Comparison of ENCODE assay signal across 30 cellular contexts in genomic region chr1:8851060-8851459, GRCh38. TPM values are rescaled to one million over a fixed set of nuclear protein-coding genes. Genes with fewer than 3 reads are reported as not detected.
DNase-seq lines count a peak whose midpoint lies in the region; ATAC-seq, FAIRE-seq and TF ChIP-seq lines count a peak whose summit lies in the region.
"Had no signal": no experiment of that assay in that cellular context is flagged by ENCODE, and none has a peak within 500 bp of the region (broad histone marks: within the 10 kb centered on the region; RNA-seq: fewer than 3 reads in every experiment).

No MANE protein-coding gene starts in this region.

- TF ChIP-seq POLR2A in K562 (conservative IDR thresholded peaks at IDR 0.05), result no peak
- no peak for TF ChIP-seq POLR2A in tibial nerve (IDR thresholded peaks at IDR 0.05)

- no peak overlapping the region for H3K9ac ChIP-seq in K562 (ENCODE audit: insufficient read depth in 1 of 2, low read depth in 2 of 2, low read length in 2 of 2)
- H3K9ac ChIP-seq: BLaER1; BLaER1 treated with 17β-estradiol and CSF1 and Interleukin-3, amounts not matched to agents 10 nM and 100 nM had no signal

- ATAC-seq in K562, result no peak
- ATAC-seq: A549; CD8-positive, alpha-beta T cell had no signal

- H3K27me3 ChIP-seq in K562 (ENCODE audit: control insufficient read depth in 2 of 2, insufficient read depth in 2 of 2, low read length in 2 of 2) (no peaks in the 10 kb centered on the region), tibial nerve (no peaks in the 10 kb centered on the region)
- H3K27me3 ChIP-seq: BE2C, BLaER1 had no signal

- no peaks in the 10 kb centered on the region for H4K20me1 ChIP-seq in K562 (replicated peaks; ENCODE audit: control insufficient read depth, insufficient read depth, low read length)

- intact Hi-C loops in K562 (cut with micrococcal nuclease), result loop anchor here (10.0 kb wide), 1 partner anchor 54 kb away; no protein-coding TSS in a partner anchor

- H3K4me2 ChIP-seq in K562 (ENCODE audit: insufficient read depth, low read length), result no peak overlapping the region
- H3K4me2 ChIP-seq: A549; BLaER1; BLaER1 treated with 17β-estradiol and CSF1 and Interleukin-3, amounts not matched to agents 10 nM and 100 nM had no signal

- 33% methylated on average over 4 of the region's 5 CpGs for WGBS in K562 (ENCODE audit: insufficient coverage, low coverage, missing lambda C conversion rate)
- WGBS in tibial nerve, 2 donors, result 95 to 97% methylated on average over 5 of the region's 5 CpGs

- no peaks in the 10 kb centered on the region for H3K79me2 ChIP-seq in K562 (ENCODE audit: control insufficient read depth, insufficient read depth, low read length)

- FAIRE-seq in K562 (lab: Jason Lieb, UNC) (no peak), D721Med (lab: Jason Lieb, UNC) (no peak)
- FAIRE-seq: A204.1, A549 had no signal

- POLR2A ChIA-PET in HEK293 (lab: Yijun Ruan, JAX), result interaction anchor here (0.7 to 1.0 kb wide), 4 partner anchors 33 to 419 kb away, joined by 3 to 7 read pairs (median 6); partner anchors contain the start of gene RERE
- POLR2A ChIA-PET in K562 (lab: Yijun Ruan, JAX), result interaction anchor here (0.6 to 3.8 kb wide), 2 partner anchors 15 to 433 kb away, joined by 4 to 20 read pairs; no protein-coding TSS in a partner anchor

- H3K27ac ChIP-seq in HEK293 (ENCODE audit: extremely low read depth, low read depth, low read length), result no peak overlapping the region
- H3K27ac ChIP-seq in K562 (ENCODE audit: extremely low read depth, low read depth, low read length), result no peak overlapping the region
- H3K27ac ChIP-seq in tibial nerve, result no peak overlapping the region
- H3K27ac ChIP-seq: 22Rv1; A549; BLaER1; BLaER1 treated with 17β-estradiol and CSF1 and Interleukin-3, amounts not matched to agents 10 nM and 100 nM; C4-2B had no signal

- CTCF ChIA-PET in HEK293 (lab: Yijun Ruan, JAX), result interaction anchor here (0.6 to 3.2 kb wide), 6 partner anchors 69 to 213 kb away, joined by 3 to 28 read pairs (median 4); no protein-coding TSS in a partner anchor
- CTCF ChIA-PET in K562 (lab: Yijun Ruan, JAX; ENCODE audit: low intra/inter-chr PET ratio), result no interaction called here

- TF ChIP-seq EP300 in K562 (IDR thresholded peaks at IDR 0.05; ENCODE audit: low read length) (no peak), tibial nerve (IDR thresholded peaks at IDR 0.05) (no peak)

- no TSS peak for BruUV-seq in K562 (replicated peaks; lab: Mats Ljungman, UMichigan)

- TF ChIP-seq CTCF in HEK293 (tag by site-specific recombination; IDR thresholded peaks at IDR 0.05) (no peak), K562 (IDR thresholded peaks at IDR 0.05 in 2 of 3, conservative IDR thresholded peaks at IDR 0.05 in 1 of 3; ENCODE audit: insufficient read depth in 2 of 3, low read depth in 1 of 3, low read length in 3 of 3) (no peak), tibial nerve (IDR thresholded peaks at IDR 0.05) (no peak), D721Med (IDR thresholded peaks at IDR 0.05; ENCODE audit: insufficient read depth, missing control alignments) (no peak)

- H3K9me1 ChIP-seq in K562 (ENCODE audit: control insufficient read depth, insufficient read depth, low read length), result no peaks in the 10 kb centered on the region

- H3K4me1 ChIP-seq in HEK293 (ENCODE audit: control insufficient read depth, insufficient read depth, low read length) (0 out of 2 replicates have a peak, but pooled peaks cover 2% of the 10 kb centered on the region), K562 (replicated peaks in 1 of 2; ENCODE audit: control insufficient read depth in 2 of 2, insufficient read depth in 2 of 2, low read length in 2 of 2) (peaks cover 2 to 11% of the 10 kb centered on the region in 2 experiments; a peak in 2 of 5 replicates), tibial nerve (peaks cover 0 to 16% (median 2%) of the 10 kb centered on the region in 4 donors)
- H3K4me1 ChIP-seq: BE2C, Caco-2 had no signal

- H3K4me3 ChIP-seq in HEK293 (ENCODE audit: low read depth, low read length), result no peak overlapping the region
- H3K4me3 ChIP-seq in K562, result no peak overlapping the region
- H3K4me3 ChIP-seq in tibial nerve, result no peak overlapping the region
- H3K4me3 ChIP-seq: A549; BLaER1; BLaER1 treated with 17β-estradiol and CSF1 and Interleukin-3, amounts not matched to agents 10 nM and 100 nM had no signal

- no peak overlapping the region for H2AFZ ChIP-seq in K562 (ENCODE audit: low read depth, low read length)

- in situ Hi-C loops in K562 (cut with MboI), result no loop called here

- DNase-seq in K562 (ENCODE audit: extremely low read depth in 1 of 4, low spot score in 3 of 4), result no peak
- DNase-seq in tibial nerve (ENCODE audit: low spot score in 2 of 2), result no peak
- DNase-seq in D721Med (ENCODE audit: insufficient read length, low spot score), result no peak
- DNase-seq: 8988T; ACHN; AML-193; BE2C; C1 segment of cervical spinal cord; Caco-2; Calu3; CD4-positive, alpha-beta memory T cell; CD4-positive, alpha-beta T cell; CD4-positive, CD25-positive, alpha-beta regulatory T cell; CD8-positive, alpha-beta memory T cell; CD8-positive, alpha-beta T cell; COR-L47; DMS 273 treated with DMSO at 0.1 percent for 48 hours; DMS153; DMS53; DMS79; DMS79 treated with DMSO at 0.1 percent for 48 hours; DND-41; EL had no signal

- H3K9me3 ChIP-seq in HEK293 (ENCODE audit: control insufficient read depth, insufficient read depth, low read depth, low read length) (no peaks in the 10 kb centered on the region), K562 (replicated peaks; ENCODE audit: control insufficient read depth, insufficient read depth, low read depth, low read length) (no peaks in the 10 kb centered on the region), tibial nerve (no peaks in the 10 kb centered on the region)
- H3K9me3 ChIP-seq: A549, BE2C, BLaER1, Caco-2 had no signal

- no peaks in the 10 kb centered on the region for H3K36me3 ChIP-seq in HEK293 (ENCODE audit: control insufficient read depth in 2 of 2, insufficient read depth in 1 of 2, low read length in 2 of 2)
- no peaks in the 10 kb centered on the region for H3K36me3 ChIP-seq in K562 (ENCODE audit: control insufficient read depth, insufficient read depth, low read length)
- peaks cover 0 to 17% (median 0%) of the 10 kb centered on the region in 3 donors for H3K36me3 ChIP-seq in tibial nerve
- H3K36me3 ChIP-seq: BE2C had no signal

- no peak for TF ChIP-seq RAD21 in K562 (CRISPR knock-in tag; conservative IDR thresholded peaks at IDR 0.05 in 1 of 2, IDR thresholded peaks at IDR 0.05 in 1 of 2)

TF ChIP-seq in HEK293, 187 proteins besides CTCF, POLR2A, EP300 and RAD21 (continues in another document):
- TF ChIP-seq ZNF121 (tag by site-specific recombination; IDR thresholded peaks at IDR 0.05), result peak; percentile 57; the same call in 1 of the 2 replicates

TF ChIP-seq in K562, 482 proteins besides CTCF, POLR2A, EP300 and RAD21:
- no peak for TF ChIP-seq ZNF583 (CRISPR knock-in tag; IDR thresholded peaks at IDR 0.05)
- peak; percentile 81; the same call in 1 of the 2 replicates for TF ChIP-seq ZNF121 (CRISPR knock-in tag; conservative IDR thresholded peaks at IDR 0.05)

RNA-seq across cellular contexts. Expression of gene ENO1, which starts 27.4 kb away (rescaled TPM):
- 790 and 1,193 TPM in 2 replicates for total RNA-seq in K562 (2011; cell fraction: chromatin; rRNA removed; ENCODE audit: low replicate concordance)
- total RNA-seq in K562 (2011; cell fraction: nucleolus; rRNA removed), result 1,022 and 1,050 TPM in 2 replicates
- 987 and 1,019 TPM in 2 replicates for total RNA-seq in K562 (2011; cell fraction: nucleoplasm; rRNA removed)
- total RNA-seq in K562 (2014; rRNA removed) (2,617 and 2,757 TPM in 2 replicates), K562 (2014; rRNA removed; fragmentation: Illumina TruSeq; extraction: Trizol) (2,118 and 2,410 TPM in 2 replicates), K562 (2015; rRNA removed; fragmentation: Illumina TruSeq; extraction: Trizol) (2,997 and 3,044 TPM in 2 replicates), K562 (2021) (2,642 and 2,717 TPM in 2 replicates), tibial nerve (100 to 1,000 TPM; 373 to 741 (median 459) TPM)
- polyA plus RNA-seq in K562 (2011; rRNA removed) (3,253 and 3,807 TPM in 2 replicates), K562 (2014; fragmentation: Illumina TruSeq; extraction: Trizol) (2,868 and 3,193 TPM in 2 replicates), K562 (2014; fragmentation: Nextera tagmentation; extraction: Ambion mirVana) (1,000 to 10,000 TPM; 6,249 to 7,472 TPM), K562 (2014; rRNA removed) (2,249 and 2,310 TPM in 2 replicates)
- polyA plus RNA-seq in K562 (2011; cell fraction: cytosol; rRNA removed), result 3,902 and 3,930 TPM in 2 replicates
- 1,435 and 2,014 TPM in 2 replicates for polyA plus RNA-seq in K562 (2011; cell fraction: nucleus; rRNA removed)
- polyA plus RNA-seq in K562 (2012), result 2,677 and 3,119 TPM in 2 replicates
- polyA minus RNA-seq in K562 (2011; rRNA and poly(A)+ RNA removed), result 3,327 and 3,913 TPM in 2 replicates
- polyA minus RNA-seq in K562 (2011; cell fraction: cytosol; rRNA and poly(A)+ RNA removed), result 2,697 and 3,181 TPM in 2 replicates
- polyA minus RNA-seq in K562 (2011; cell fraction: nucleus; rRNA and poly(A)+ RNA removed), result 390 and 803 TPM in 2 replicates

RNA-seq across cellular contexts. Expression of gene RERE, which starts 33.6 kb away (rescaled TPM):
- total RNA-seq in K562 (2011; cell fraction: chromatin; rRNA removed; ENCODE audit: low replicate concordance), result 171 and 273 TPM in 2 replicates
- total RNA-seq in K562 (2011; cell fraction: nucleolus; rRNA removed), result 61.4 and 68.2 TPM in 2 replicates
- 135 and 159 TPM in 2 replicates for total RNA-seq in K562 (2011; cell fraction: nucleoplasm; rRNA removed)
- total RNA-seq in K562 (2014; rRNA removed), result 14.2 and 14.4 TPM in 2 replicates
- 13.4 and 14.6 TPM in 2 replicates for total RNA-seq in K562 (2014; rRNA removed; fragmentation: Illumina TruSeq; extraction: Trizol)
- 12.9 and 14.2 TPM in 2 replicates for total RNA-seq in K562 (2015; rRNA removed; fragmentation: Illumina TruSeq; extraction: Trizol)
- total RNA-seq in K562 (2021), result 40.2 and 51.5 TPM in 2 replicates
- polyA plus RNA-seq in K562 (2011; rRNA removed), result 5.3 and 8.3 TPM in 2 replicates
- polyA plus RNA-seq in K562 (2011; cell fraction: cytosol; rRNA removed), result 5.1 and 11.3 TPM in 2 replicates
- 35.9 and 36.4 TPM in 2 replicates for polyA plus RNA-seq in K562 (2011; cell fraction: nucleus; rRNA removed)
- polyA plus RNA-seq in K562 (2012), result 22.1 and 24.3 TPM in 2 replicates
- 21.1 and 25.2 TPM in 2 replicates for polyA plus RNA-seq in K562 (2014; fragmentation: Illumina TruSeq; extraction: Trizol)
- polyA plus RNA-seq in K562 (2014; fragmentation: Nextera tagmentation; extraction: Ambion mirVana), result 1 to 10 TPM; 3.0 to 5.4 TPM
- 8.0 and 22.3 TPM in 2 replicates for polyA plus RNA-seq in K562 (2014; rRNA removed)
- polyA minus RNA-seq in K562 (2011; rRNA and poly(A)+ RNA removed), result 55.5 and 81.8 TPM in 2 replicates
- polyA minus RNA-seq in K562 (2011; cell fraction: cytosol; rRNA and poly(A)+ RNA removed), result 45.2 and 50.4 TPM in 2 replicates
- 32.6 and 64.3 TPM in 2 replicates for polyA minus RNA-seq in K562 (2011; cell fraction: nucleus; rRNA and poly(A)+ RNA removed)
- 100 to 1,000 TPM in 2 of 4 donors, 10 to 100 TPM in 2; 86.4 to 111 (median 103) TPM for total RNA-seq in tibial nerve

Comparison
In these comparisons a context has a peak if more than half of its experiments do, and no peak if none do; other contexts are left out.
1. Of the 44 proteins assayed by ChIP-seq in both K562 and HEK293: peak only in K562: none; only in HEK293: none; in both: ZNF121; in neither: 43.